ENCODE assay signal across 19 cellular contexts in the genomic region with DNA sequence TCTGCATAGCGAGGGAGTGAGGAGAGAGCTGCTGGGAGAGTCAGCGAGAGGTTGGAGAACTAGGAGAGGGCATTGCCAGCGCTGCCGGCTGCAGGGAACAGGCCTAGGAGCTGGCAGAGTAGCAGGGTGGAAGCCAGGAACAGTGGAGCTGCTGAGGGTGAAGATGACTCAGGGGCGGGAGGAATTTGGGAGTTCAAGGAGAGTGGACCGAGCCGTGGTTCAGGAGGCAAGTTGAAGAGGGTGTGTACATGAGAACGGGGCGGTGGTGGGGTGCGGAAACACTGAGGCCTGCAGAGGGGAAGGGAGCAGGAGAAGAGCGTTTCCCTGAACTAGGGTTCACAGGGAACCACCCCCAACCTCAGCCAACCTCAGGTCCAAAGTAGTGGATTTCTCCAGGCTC.
"Had no signal": no experiment of that assay in that cellular context is flagged by ENCODE, and none has a peak within 500 bp of the region (broad histone marks: within the 10 kb centered on the region; RNA-seq: fewer than 3 reads in every experiment).

No MANE protein-coding gene starts in this region.

- ATAC-seq: body of pancreas, foreskin keratinocyte, sciatic nerve, WTC11 had no signal

- H3K79me2 ChIP-seq: hepatocyte had no signal

- H3K27ac ChIP-seq: body of pancreas, cardiac muscle cell, foreskin keratinocyte, hepatocyte, thyroid gland had no signal

- H3K4me2 ChIP-seq: hepatocyte, smooth muscle cell had no signal

- H3K4me3 ChIP-seq: body of pancreas, cardiac muscle cell, hepatocyte, smooth muscle cell, thyroid gland had no signal

- H3K27ac Mint-ChIP-seq: immature natural killer cell, WTC11 had no signal

- H3K4me3 Mint-ChIP-seq: immature natural killer cell, nephron, WTC11 had no signal

- H2AFZ ChIP-seq: hepatocyte had no signal

- H3K36me3 Mint-ChIP-seq: immature natural killer cell, WTC11 had no signal

- H3K4me1 Mint-ChIP-seq: nephron had no signal

- DNase-seq: activated effector memory CD4-positive, alpha-beta T cell treated with anti-CD3 and anti-CD28 coated beads, Interleukin-2, amount 50 U/mL, for 16 hours; activated naive CD4-positive, alpha-beta T cell treated with anti-CD3 and anti-CD28 coated beads, Interleukin-2, amount 50 U/mL, for 16 hours; anterior cingulate cortex; body of pancreas; effector CD4-positive, alpha-beta T cell; erythroblast; foreskin keratinocyte; immature natural killer cell; kidney glomerular epithelial cell; stimulated activated CD4-positive, alpha-beta T cell treated with anti-CD3 and anti-CD28 coated beads, Interleukin-4, amount 100 ng/mL, for 24 hours; stimulated activated naive CD4-positive, alpha-beta T cell treated with Interleukin-2 at 50 U/mL for 16 hours; T-helper 9 cell; thyroid gland had no signal

- H3K9me3 ChIP-seq: body of pancreas, thyroid gland had no signal

- H3K36me3 ChIP-seq: cardiac muscle cell, thyroid gland had no signal

- H3K4me1 ChIP-seq: foreskin keratinocyte had no signal

- H3K9me3 Mint-ChIP-seq: immature natural killer cell, nephron, WTC11 had no signal
